8 cellular contexts compared by ENCODE assay signal in genomic region chrX:153971124-153971631, GRCh38. TPM values are rescaled to one million over a fixed set of nuclear protein-coding genes. Genes with fewer than 3 reads are reported as not detected.
A peak's percentile ranks its signal among the peaks of the same experiment; 100 is the strongest.
DNase-seq lines count a peak whose midpoint lies in the region; ATAC-seq and TF ChIP-seq lines count a peak whose summit lies in the region.

No MANE protein-coding gene starts in this region.

- peaks cover 0 to 17% (median 0%) of the 10 kb centered on the region in 3 donors for H3K36me3 Mint-ChIP-seq in CD8-positive, alpha-beta memory T cell

- H3K27ac Mint-ChIP-seq in CD8-positive, alpha-beta memory T cell = peak overlapping the region; percentile 98 to 100 (median 100)

- peak; percentile 75 to 93 (median 88) for DNase-seq in CD8-positive, alpha-beta memory T cell
- peak in 71 of 76 experiments; percentile 3 to 81 (median 64) for DNase-seq in HUDEP-2 (lab: John Stamatoyannopoulos, UW; ENCODE audit: unreplicated experiment in 76 of 76)
- peak; percentile 89 for DNase-seq in OCI-M1 (lab: John Stamatoyannopoulos, UW)
- peak; percentile 90 for DNase-seq in activated T-cell treated with anti-CD3 and anti-CD28 coated beads, Interleukin-2, amount 50 U/mL, for 1 hour
- peak; percentile 86 for DNase-seq in erythroblast (lab: John Stamatoyannopoulos, UW)
- DNase-seq in stimulated activated CD8-positive, alpha-beta memory T cell treated with anti-CD3 and anti-CD28 coated beads, Interleukin-7, amount 100 ng/mL, for 1 hour (ENCODE audit: low read depth in 2 of 2) = peak; percentile 71 to 80

- peak overlapping the region; percentile 96 for H3K9ac ChIP-seq in muscle layer of colon (ENCODE audit: low read length)

- CTCF ChIA-PET in CD8-positive, alpha-beta memory T cell (lab: Charles Lee) = interaction anchor here (0.7 to 7.2 kb wide), 8 partner anchors 10 to 576 kb away, joined by 3 to 54 read pairs (median 3); partner anchors contain the start of genes ARHGAP4 and IKBKG

- peaks cover 36% of the 10 kb centered on the region for H3K4me1 ChIP-seq in CD8-positive, alpha-beta memory T cell (ENCODE audit: insufficient read depth, low read length)
- H3K4me1 ChIP-seq in muscle layer of colon (ENCODE audit: insufficient read depth, low read length) = peaks cover 46% of the 10 kb centered on the region

- TF ChIP-seq POLR2A in erythroblast (IDR thresholded peaks at IDR 0.05; ENCODE audit: low read length) = no peak

- peaks cover 0 to 2% (median 0%) of the 10 kb centered on the region in 5 donors for H3K9me3 Mint-ChIP-seq in CD8-positive, alpha-beta memory T cell

- H3K27ac ChIP-seq in CD8-positive, alpha-beta memory T cell (ENCODE audit: low read depth, low read length) = peak overlapping the region; percentile 94
- H3K27ac ChIP-seq in muscle layer of colon (ENCODE audit: low read depth, low read length) = peak overlapping the region; percentile 90

- POLR2A ChIA-PET in CD8-positive, alpha-beta memory T cell (lab: Charles Lee) = interaction anchor here (0.8 to 3.7 kb wide), 8 partner anchors 10 to 574 kb away, joined by 3 to 27 read pairs (median 4); partner anchors contain the start of genes ARHGAP4 and RPL10

- no peaks in the 10 kb centered on the region for H3K27me3 ChIP-seq in CD8-positive, alpha-beta memory T cell (ENCODE audit: insufficient read depth, low read length, poor library complexity, severe bottlenecking)
- peaks cover 0 to 3% of the 10 kb centered on the region in 2 donors for H3K27me3 ChIP-seq in muscle layer of colon (ENCODE audit: control insufficient read depth in 1 of 2, insufficient read depth in 2 of 2, low read length in 2 of 2)

- peaks cover 47 to 51% (median 50%) of the 10 kb centered on the region in 3 donors for H3K4me1 Mint-ChIP-seq in CD8-positive, alpha-beta memory T cell

- no peaks in the 10 kb centered on the region for H3K36me3 ChIP-seq in CD8-positive, alpha-beta memory T cell (ENCODE audit: insufficient read depth, low read length)
- no peaks in the 10 kb centered on the region for H3K36me3 ChIP-seq in muscle layer of colon (ENCODE audit: insufficient read depth, low read length)

- H3K9me3 ChIP-seq in CD8-positive, alpha-beta memory T cell (ENCODE audit: low read length) = no peaks in the 10 kb centered on the region
- H3K9me3 ChIP-seq in muscle layer of colon (ENCODE audit: low read length) = peaks cover 4% of the 10 kb centered on the region

- peak overlapping the region; percentile 95 to 100 (median 100) for H3K4me3 Mint-ChIP-seq in CD8-positive, alpha-beta memory T cell

- peak; percentile 11 for ATAC-seq in GM19468 (IDR thresholded peaks at IDR 0.05; ENCODE audit: extremely low read depth, unreplicated experiment)

- H3K27me3 Mint-ChIP-seq in CD8-positive, alpha-beta memory T cell = peaks cover 0 to 10% of the 10 kb centered on the region in 2 donors

- peak overlapping the region; percentile 93 for H3K4me3 ChIP-seq in CD8-positive, alpha-beta memory T cell (ENCODE audit: low read length)
- H3K4me3 ChIP-seq in muscle layer of colon (ENCODE audit: low read depth in 1 of 2, low read length in 2 of 2) = peak overlapping the region; percentile 93 to 94

RNA-seq across cellular contexts. Expression of gene HCFC1, which starts 0.4 kb away (rescaled TPM):
- 100 to 1,000 TPM; 152 to 156 TPM for total RNA-seq in CD8-positive, alpha-beta memory T cell
- polyA plus RNA-seq in CD8-positive, alpha-beta memory T cell = 12.4 TPM

RNA-seq across cellular contexts. Expression of gene TMEM187, which starts 1.4 kb away (rescaled TPM):
- total RNA-seq in CD8-positive, alpha-beta memory T cell = 1 to 10 TPM; 3.3 to 3.5 TPM
- polyA plus RNA-seq in CD8-positive, alpha-beta memory T cell = 17.2 TPM

RNA-seq across cellular contexts. Expression of gene RENBP, which starts 26.7 kb away (rescaled TPM):
- 1 to 10 TPM; 3.5 to 4.6 TPM for total RNA-seq in CD8-positive, alpha-beta memory T cell
- polyA plus RNA-seq in CD8-positive, alpha-beta memory T cell = not detected

RNA-seq across cellular contexts. Expression of gene NAA10, which starts 36.3 kb away (rescaled TPM):
- total RNA-seq in CD8-positive, alpha-beta memory T cell = 100 to 1,000 TPM; 160 to 162 TPM
- 105 TPM for polyA plus RNA-seq in CD8-positive, alpha-beta memory T cell

RNA-seq across cellular contexts. Expression of gene ARHGAP4, which starts 45.1 kb away (rescaled TPM):
- 100 to 1,000 TPM; 124 to 133 TPM for total RNA-seq in CD8-positive, alpha-beta memory T cell
- 116 TPM for polyA plus RNA-seq in CD8-positive, alpha-beta memory T cell

Comparison
In these comparisons a context has a peak if more than half of its experiments do, and no peak if none do; other contexts are left out.
1. Peak in every context shown above with its lines: DNase-seq, ATAC-seq, H3K4me3 ChIP-seq and H3K27ac ChIP-seq.